Comparison of ENCODE assay signal across 9 cellular contexts in genomic region chr9:132977626-132978450, GRCh38. TPM values are rescaled to one million over a fixed set of nuclear protein-coding genes. Genes with fewer than 3 reads are reported as not detected.
DNase-seq lines count a peak whose midpoint lies in the region; ATAC-seq and TF ChIP-seq lines count a peak whose summit lies in the region.
"Had no signal": no experiment of that assay in that cellular context is flagged by ENCODE, and none has a peak within 500 bp of the region (broad histone marks: within the 10 kb centered on the region; RNA-seq: fewer than 3 reads in every experiment).

No MANE protein-coding gene starts in this region.

- DNase-seq in CD1c-positive myeloid dendritic cell (ENCODE audit: extremely low spot score) (peak; percentile 64), NCI-H2107 (lab: John Stamatoyannopoulos, UW) (peak; percentile 52), coronary artery (ENCODE audit: low spot score) (no peak), lower lobe of right lung (peak; percentile 71)
- peak; percentile 59 to 64 for DNase-seq in activated CD4-positive, alpha-beta T cell treated with anti-CD3 and anti-CD28 coated beads for 4 hours
- DNase-seq in stimulated activated CD8-positive, alpha-beta memory T cell treated with anti-CD3 and anti-CD28 coated beads, Interleukin-15, amount 100 ng/mL, for 24 hours (ENCODE audit: low read depth), result peak; percentile 40

- ATAC-seq in GM19463 (IDR thresholded peaks at IDR 0.05; ENCODE audit: unreplicated experiment) (peak; percentile 69), lower lobe of right lung (peak; percentile 83 to 86), GM21367 (IDR thresholded peaks at IDR 0.05; ENCODE audit: unreplicated experiment) (no peak)

- H3K9me3 ChIP-seq in lower lobe of right lung, result no peaks in the 10 kb centered on the region

- intact Hi-C loops in lower lobe of right lung (cut with DNase I), result no loop called here

- H3K27ac ChIP-seq in coronary artery (no peak overlapping the region), lower lobe of right lung (no peak overlapping the region)
- H3K27ac ChIP-seq: SK-N-MC had no signal

- no peaks in the 10 kb centered on the region for H3K36me3 ChIP-seq in lower lobe of right lung

- no peak overlapping the region for H3K4me3 ChIP-seq in coronary artery
- H3K4me3 ChIP-seq in lower lobe of right lung, result no peak overlapping the region
- H3K4me3 ChIP-seq: SK-N-MC had no signal

- peaks cover 9% of the 10 kb centered on the region for H3K4me1 ChIP-seq in lower lobe of right lung

- peaks cover 37% of the 10 kb centered on the region for H3K27me3 ChIP-seq in lower lobe of right lung (ENCODE audit: low read depth)

- TF ChIP-seq CTCF in coronary artery (IDR thresholded peaks at IDR 0.05), result peak; percentile 34
- TF ChIP-seq CTCF in lower lobe of right lung (IDR thresholded peaks at IDR 0.05), result peak; percentile 70

RNA-seq across cellular contexts. Expression of gene GFI1B, which starts 0.7 kb away (rescaled TPM):
- total RNA-seq in lower lobe of right lung, result 1.1 TPM

RNA-seq across cellular contexts. Expression of gene TSC1, which starts 33.4 kb away (rescaled TPM):
- 50.9 TPM for total RNA-seq in lower lobe of right lung

RNA-seq across cellular contexts. Expression of gene GTF3C5, which starts 53.0 kb away (rescaled TPM):
- total RNA-seq in lower lobe of right lung, result 44.8 TPM
